Comparison of ENCODE assay signal across 13 cellular contexts in genomic region chrX:110409925-110410324, GRCh38. TPM values are rescaled to one million over a fixed set of nuclear protein-coding genes. Genes with fewer than 3 reads are reported as not detected.
DNase-seq lines count a peak whose midpoint lies in the region; ATAC-seq, FAIRE-seq and TF ChIP-seq lines count a peak whose summit lies in the region.
"Had no signal": no experiment of that assay in that cellular context is flagged by ENCODE, and none has a peak within 500 bp of the region (broad histone marks: within the 10 kb centered on the region; RNA-seq: fewer than 3 reads in every experiment).

No MANE protein-coding gene starts in this region.

- POLR2A ChIA-PET in IMR-90 (lab: Charles Lee; ENCODE audit: unreplicated experiment): interaction anchor here (0.7 kb wide), 1 partner anchor 252 kb away, joined by 3 read pairs; no protein-coding TSS in a partner anchor

- peaks cover 13% of the 10 kb centered on the region for H3K4me1 Mint-ChIP-seq in astrocyte (ENCODE audit: low read depth, unreplicated experiment)

- no peaks in the 10 kb centered on the region for H3K36me3 Mint-ChIP-seq in astrocyte (ENCODE audit: low read depth, unreplicated experiment)
- H3K36me3 Mint-ChIP-seq: natural killer cell treated with Interleukin-12 subunit alpha and Interleukin-12 subunit beta and Interleukin-15 and Interleukin-18, amount 100 ng/mL, for 72 hours had no signal

- no peak for ATAC-seq in IMR-90 (ENCODE audit: low read depth)
- ATAC-seq: natural killer cell treated with Interleukin-12 subunit alpha and Interleukin-12 subunit beta and Interleukin-15 and Interleukin-18, amount 100 ng/mL, for 72 hours; T-helper 17 cell had no signal

- H3K4me3 ChIP-seq in IMR-90 (ENCODE audit: insufficient read depth, low read depth, low read length) (no peak overlapping the region), astrocyte (ENCODE audit: insufficient read depth, low read depth, low read length) (no peak overlapping the region), tibial nerve (no peak overlapping the region), ovary (no peak overlapping the region)
- H3K4me3 ChIP-seq: dorsolateral prefrontal cortex had no signal

- H4K5ac ChIP-seq in IMR-90 (ENCODE audit: low read depth, low read length): no peak overlapping the region; the same call in 1 of the 2 replicates

- H3K79me1 ChIP-seq in IMR-90 (ENCODE audit: low read depth in 1 of 2, low read length in 2 of 2): no peaks in the 10 kb centered on the region

- 0 out of 2 replicates have a peak overlapping the region, but pooled peaks have one; percentile 0 for H3K14ac ChIP-seq in IMR-90 (replicated peaks; ENCODE audit: low read depth, low read length)

- H3K27ac Mint-ChIP-seq in astrocyte (ENCODE audit: unreplicated experiment): no peak overlapping the region
- H3K27ac Mint-ChIP-seq: activated T-helper 1 cell treated with anti-CD3 and anti-CD28 coated beads, Interleukin-12 subunit alpha, Interleukin-12 subunit beta, Interleukin-2, Interleukin-4 antibody, amounts not matched to agents 30 ng/mL and 10 ng/mL and 1 ng/mL, durations not matched to agents 14 hours and 24 hours and 36 hours; natural killer cell treated with Interleukin-12 subunit alpha and Interleukin-12 subunit beta and Interleukin-15 and Interleukin-18, amount 100 ng/mL, for 72 hours; T-helper 17 cell had no signal

- BruUV-seq in IMR-90 (replicated peaks; lab: Mats Ljungman, UMichigan): no TSS peak

- H2AK9ac ChIP-seq in IMR-90 (replicated peaks; ENCODE audit: low read depth, low read length, poor library complexity): no peak overlapping the region

- TF ChIP-seq RAD21 in IMR-90 (IDR thresholded peaks at IDR 0.05; ENCODE audit: low read length): no peak

- dilution Hi-C loops in IMR-90 (cut with HindIII; ENCODE audit: low sequenced_read_pairs, unreplicated experiment): no loop called here

- no peak overlapping the region for H4K91ac ChIP-seq in IMR-90 (ENCODE audit: insufficient read depth, low read depth, low read length)

- no peaks in the 10 kb centered on the region for H3K27me3 Mint-ChIP-seq in astrocyte (ENCODE audit: low read depth, unreplicated experiment)
- H3K27me3 Mint-ChIP-seq: T-helper 17 cell had no signal

- no peak overlapping the region for H3K56ac ChIP-seq in IMR-90 (ENCODE audit: extremely low read depth, insufficient read depth, low read length)

- in situ Hi-C loops in IMR-90 (cut with MboI; ENCODE audit: low sequenced_read_pairs): loop anchor here (5.0 to 25.0 kb wide), 3 partner anchors 253 to 698 kb away; no protein-coding TSS in a partner anchor

- H3K23ac ChIP-seq in IMR-90 (ENCODE audit: low read depth, low read length): no peak overlapping the region

- intact Hi-C loops in IMR-90 (cut with micrococcal nuclease): loop anchor here (2.0 to 10.0 kb wide), 4 partner anchors 69 to 925 kb away; partner anchors contain the start of genes GUCY2F and TMEM164
- intact Hi-C loops in ovary (cut with DNase I): loop anchor here in 2 of 4 donors (5.0 to 10.0 kb wide), 3 partner anchors 248 to 495 kb away; no protein-coding TSS in a partner anchor

- H2BK15ac ChIP-seq in IMR-90 (ENCODE audit: low read depth, low read length): 0 out of 3 replicates have a peak overlapping the region, but pooled peaks have one; percentile 12

- no peaks in the 10 kb centered on the region for H3K36me3 ChIP-seq in IMR-90 (ENCODE audit: control insufficient read depth, insufficient read depth, low read length)
- H3K36me3 ChIP-seq in astrocyte (ENCODE audit: insufficient read depth, low read length): no peaks in the 10 kb centered on the region
- no peaks in the 10 kb centered on the region for H3K36me3 ChIP-seq in tibial nerve
- no peaks in the 10 kb centered on the region for H3K36me3 ChIP-seq in ovary

- TF ChIP-seq POLR2A in IMR-90 (IDR thresholded peaks at IDR 0.05; ENCODE audit: low read depth, low read length): no peak
- no peak for TF ChIP-seq POLR2A in tibial nerve (IDR thresholded peaks at IDR 0.05)
- no peak for TF ChIP-seq POLR2A in ovary (IDR thresholded peaks at IDR 0.05)

- peaks cover 8% of the 10 kb centered on the region; the same call in 1 of the 2 replicates for H3K9me1 ChIP-seq in IMR-90 (ENCODE audit: insufficient read depth, low read length)

- TF ChIP-seq EP300 in tibial nerve (IDR thresholded peaks at IDR 0.05): no peak
- TF ChIP-seq EP300 in ovary (IDR thresholded peaks at IDR 0.05): no peak

- H3K4me2 ChIP-seq in IMR-90 (ENCODE audit: low read depth, low read length) (peak overlapping the region; percentile 19; the same call in 1 of the 2 replicates), astrocyte (ENCODE audit: low read length) (peak overlapping the region; percentile 21)

- CTCF ChIA-PET in IMR-90 (lab: Yijun Ruan, JAX): interaction anchor here (1.2 to 1.9 kb wide), 2 partner anchors 249 to 263 kb away, joined by 4 to 6 read pairs; no protein-coding TSS in a partner anchor

- H4K8ac ChIP-seq in IMR-90 (ENCODE audit: low read depth in 2 of 2, low read length in 2 of 2): peak overlapping the region in 1 of 2 experiments; percentile 39; a peak in 1 of 4 replicates

- H3K9me3 Mint-ChIP-seq in astrocyte (ENCODE audit: unreplicated experiment): no peaks in the 10 kb centered on the region
- H3K9me3 Mint-ChIP-seq: activated T-helper 1 cell treated with anti-CD3 and anti-CD28 coated beads, Interleukin-12 subunit alpha, Interleukin-12 subunit beta, Interleukin-2, Interleukin-4 antibody, amounts not matched to agents 30 ng/mL and 10 ng/mL and 1 ng/mL, durations not matched to agents 14 hours and 24 hours and 36 hours; natural killer cell treated with Interleukin-12 subunit alpha and Interleukin-12 subunit beta and Interleukin-15 and Interleukin-18, amount 100 ng/mL, for 72 hours had no signal

- DNase-seq in ELR (ENCODE audit: low read depth) (peak; percentile 80), IMR-90 (peak; percentile 73), astrocyte (ENCODE audit: low read depth) (peak; percentile 53), myocyte (ENCODE audit: low read depth) (peak; percentile 24), tibial nerve (ENCODE audit: low spot score in 2 of 2) (no peak), NCI-H748 treated with DMSO at 0.1 percent for 48 hours (lab: John Stamatoyannopoulos, UW) (no peak), ovary (no peak)
- DNase-seq: dorsolateral prefrontal cortex, substantia nigra, T-helper 17 cell had no signal

- H3K27ac ChIP-seq in IMR-90 (ENCODE audit: insufficient read depth, low read length): no peak overlapping the region; the same call in 1 of the 2 replicates
- H3K27ac ChIP-seq in astrocyte (ENCODE audit: low read depth, low read length): peak overlapping the region; percentile 10
- no peak overlapping the region for H3K27ac ChIP-seq in tibial nerve
- peak overlapping the region in 1 of 2 donors; percentile 11 for H3K27ac ChIP-seq in ovary
- H3K27ac ChIP-seq: dorsolateral prefrontal cortex had no signal

- no peak overlapping the region for H3K4me3 Mint-ChIP-seq in astrocyte (ENCODE audit: unreplicated experiment)
- H3K4me3 Mint-ChIP-seq: activated T-helper 1 cell treated with anti-CD3 and anti-CD28 coated beads, Interleukin-12 subunit alpha, Interleukin-12 subunit beta, Interleukin-2, Interleukin-4 antibody, amounts not matched to agents 30 ng/mL and 10 ng/mL and 1 ng/mL, durations not matched to agents 14 hours and 24 hours and 36 hours; natural killer cell treated with Interleukin-12 subunit alpha and Interleukin-12 subunit beta and Interleukin-15 and Interleukin-18, amount 100 ng/mL, for 72 hours; T-helper 17 cell had no signal

- H2BK20ac ChIP-seq in IMR-90 (ENCODE audit: low read depth, low read length): 0 out of 2 replicates have a peak overlapping the region, but pooled peaks have one; percentile 36

- peaks cover 4% of the 10 kb centered on the region; the same call in 1 of the 2 replicates for H3K27me3 ChIP-seq in IMR-90 (ENCODE audit: control insufficient read depth, insufficient read depth, low read length)
- no peaks in the 10 kb centered on the region for H3K27me3 ChIP-seq in astrocyte (ENCODE audit: insufficient read depth, low read length)
- H3K27me3 ChIP-seq in tibial nerve: peaks cover 0 to 27% of the 10 kb centered on the region in 2 donors
- H3K27me3 ChIP-seq in ovary: no peaks in the 10 kb centered on the region

- H3K79me2 ChIP-seq in astrocyte (ENCODE audit: insufficient read depth, low read length): no peaks in the 10 kb centered on the region

- H3K4me1 ChIP-seq in IMR-90 (ENCODE audit: control insufficient read depth, insufficient read depth, low read length) (peaks cover 7% of the 10 kb centered on the region), astrocyte (ENCODE audit: insufficient read depth, low read length) (peaks cover 30% of the 10 kb centered on the region), tibial nerve (no peaks in the 10 kb centered on the region), ovary (ENCODE audit: insufficient read depth) (peaks cover 1% of the 10 kb centered on the region)

- H3K9me3 ChIP-seq in IMR-90 (ENCODE audit: control insufficient read depth, insufficient read depth, low read length): no peaks in the 10 kb centered on the region
- no peaks in the 10 kb centered on the region for H3K9me3 ChIP-seq in astrocyte (ENCODE audit: insufficient read depth, low read depth, low read length)
- H3K9me3 ChIP-seq in tibial nerve: no peaks in the 10 kb centered on the region
- H3K9me3 ChIP-seq in ovary: no peaks in the 10 kb centered on the region

- H2AK5ac ChIP-seq in IMR-90 (ENCODE audit: low read depth, low read length): peak overlapping the region; percentile 37; the same call in 1 of the 2 replicates

- peak; percentile 97 for FAIRE-seq in astrocyte (lab: Jason Lieb, UNC)
- FAIRE-seq: H1 had no signal

- H2AFZ ChIP-seq in IMR-90 (replicated peaks; ENCODE audit: low read length, poor library complexity) (no peak overlapping the region), astrocyte (ENCODE audit: low read depth, low read length) (no peak overlapping the region)

- no CpG with 5 or more reads among the region's 6 CpGs for WGBS in IMR-90 (ENCODE audit: extremely low coverage in 2 of 2, insufficient read length in 1 of 2), 2 experiments
- WGBS in tibial nerve, 2 donors: 35 to 52% methylated on average over 6 of the region's 6 CpGs
- 37 to 52% (median 47%) methylated on average over 6 of the region's 6 CpGs for WGBS in ovary, 3 donors

- H3K9ac ChIP-seq in IMR-90 (ENCODE audit: low read depth, low read length): no peak overlapping the region
- H3K9ac ChIP-seq in astrocyte (ENCODE audit: low read length): peak overlapping the region; percentile 2

- H4K20me1 ChIP-seq in IMR-90 (ENCODE audit: insufficient read depth, low read length): no peaks in the 10 kb centered on the region
- no peaks in the 10 kb centered on the region for H4K20me1 ChIP-seq in astrocyte (ENCODE audit: insufficient read depth, low read length)

- peak overlapping the region; percentile 48 for H2BK120ac ChIP-seq in IMR-90 (ENCODE audit: low read depth, low read length)

- TF ChIP-seq CTCF in IMR-90 (conservative IDR thresholded peaks at IDR 0.05; ENCODE audit: low read depth, low read length) (no peak), astrocyte (IDR thresholded peaks at IDR 0.05; ENCODE audit: insufficient read depth, low read depth, low read length) (no peak), tibial nerve (IDR thresholded peaks at IDR 0.05) (no peak), ovary (IDR thresholded peaks at IDR 0.05) (no peak)

- H3K4ac ChIP-seq in IMR-90 (ENCODE audit: low read depth, low read length): peak overlapping the region; percentile 57; the same call in 1 of the 2 replicates

- peak overlapping the region; percentile 51; the same call in 1 of the 2 replicates for H3K18ac ChIP-seq in IMR-90 (ENCODE audit: low read depth, low read length)

- peak overlapping the region; percentile 53 for H2BK5ac ChIP-seq in IMR-90 (ENCODE audit: low read depth, low read length, poor library complexity, severe bottlenecking)

RNA-seq across cellular contexts. Expression of gene RTL9, which starts 51.3 kb away (rescaled TPM):
- total RNA-seq in IMR-90 (2012; rRNA removed) (0.56 and 0.90 TPM in 2 replicates), astrocyte (0.91 and 0.94 TPM in 2 replicates), myocyte (0.52 and 1.2 TPM in 2 replicates), tibial nerve (under 1 TPM in 1 of 4 donors, not detected in 3; 0.21 TPM), ovary (1 to 10 TPM in 4 of 7 donors, under 1 TPM in 3; 0.38 to 3.6 (median 1.5) TPM)
- polyA plus RNA-seq in IMR-90 (2012; rRNA removed) (0.26 and 0.30 TPM in 2 replicates), ovary (1 to 10 TPM in 1 of 2 donors, under 1 TPM in 1; 0.69 to 5.9 TPM)
- polyA plus RNA-seq in IMR-90 (2012; cell fraction: cytosol; rRNA removed): 0.13 and 0.15 TPM in 2 replicates
- 0.29 and 0.42 TPM in 2 replicates for polyA plus RNA-seq in IMR-90 (2012; cell fraction: nucleus; rRNA removed; ENCODE audit: low replicate concordance)
- polyA plus RNA-seq in myocyte (2012): 0.32 TPM
- total RNA-seq: activated T-helper 1 cell treated with anti-CD3 and anti-CD28 coated beads, Interleukin-12 subunit alpha, Interleukin-12 subunit beta, Interleukin-2, Interleukin-4 antibody, amounts not matched to agents 30 ng/mL and 10 ng/mL and 1 ng/mL, durations not matched to agents 14 hours and 24 hours and 36 hours; natural killer cell treated with Interleukin-12 subunit alpha and Interleukin-12 subunit beta and Interleukin-15 and Interleukin-18, amount 100 ng/mL, for 72 hours; T-helper 17 cell had no signal

Comparison
In these comparisons a context has a peak if more than half of its experiments do, and no peak if none do; other contexts are left out.
1. DNase-seq: peak in ELR (single experiment), IMR-90 (single experiment), astrocyte (single experiment) and myocyte (single experiment); none in tibial nerve (0 of 2), NCI-H748 treated with DMSO at 0.1 percent for 48 hours (single experiment) and ovary (0 of 5).